In the genomic region with DNA sequence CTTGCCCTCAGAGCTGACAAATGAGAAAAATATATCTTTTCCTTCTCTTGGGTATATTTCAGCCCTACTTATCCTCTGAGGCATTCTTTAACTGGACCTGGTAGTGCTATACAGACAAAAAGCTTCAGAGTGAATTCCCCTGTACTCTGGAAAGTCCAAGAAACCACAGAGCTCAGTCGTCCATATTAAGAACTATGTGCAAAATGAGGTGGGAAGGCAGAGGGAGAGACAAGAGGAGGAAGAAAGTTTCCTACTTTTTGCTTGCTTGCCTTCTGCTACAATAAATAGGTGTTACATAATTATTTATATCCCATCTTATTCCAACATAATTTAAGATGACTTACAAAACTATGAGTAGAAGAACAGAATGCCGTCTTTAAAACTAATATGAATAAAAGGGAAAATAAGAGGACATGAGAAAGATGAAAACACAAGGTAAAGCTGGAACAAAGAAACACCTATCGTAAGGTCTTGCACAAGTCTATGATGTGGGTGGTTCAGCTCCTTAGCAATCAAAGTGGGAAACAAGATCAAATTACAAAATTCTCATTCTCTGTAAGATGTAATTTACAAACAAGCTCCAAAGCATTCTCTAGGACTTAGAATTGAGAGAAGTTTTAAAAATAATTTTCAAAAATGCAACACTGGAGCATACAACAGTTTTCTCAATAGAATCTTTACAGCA, we compare ENCODE assay signal across 13 cellular contexts.
DNase-seq lines count a peak whose midpoint lies in the region; ATAC-seq, FAIRE-seq and TF ChIP-seq lines count a peak whose summit lies in the region.
"Had no signal": no experiment of that assay in that cellular context is flagged by ENCODE, and none has a peak within 500 bp of the region (broad histone marks: within the 10 kb centered on the region; RNA-seq: fewer than 3 reads in every experiment).

No MANE protein-coding gene starts in this region.

- no peak overlapping the region for H3K27ac ChIP-seq in astrocyte (ENCODE audit: low read depth, low read length)
- no peak overlapping the region for H3K27ac ChIP-seq in keratinocyte (ENCODE audit: control insufficient read depth, insufficient read depth, low read length)
- H3K27ac ChIP-seq in subcutaneous abdominal adipose tissue (ENCODE audit: low read depth, low read length): peak overlapping the region; percentile 28

- H3K27me3 ChIP-seq in astrocyte (ENCODE audit: insufficient read depth, low read length) (no peaks in the 10 kb centered on the region), keratinocyte (ENCODE audit: control insufficient read depth, extremely low read depth, insufficient read depth, low read length) (no peaks in the 10 kb centered on the region), subcutaneous abdominal adipose tissue (ENCODE audit: control insufficient read depth in 5 of 5, insufficient read depth in 4 of 5, low read length in 5 of 5) (no peaks in the 10 kb centered on the region), MG63 (no peaks in the 10 kb centered on the region)

- H3K4me3 ChIP-seq in astrocyte (ENCODE audit: insufficient read depth, low read depth, low read length): no peak overlapping the region
- H3K4me3 ChIP-seq in keratinocyte (ENCODE audit: control insufficient read depth in 2 of 3, extremely low read depth in 1 of 3, insufficient read depth in 2 of 3, low read depth in 1 of 3, low read length in 3 of 3): no peak overlapping the region
- H3K4me3 ChIP-seq in subcutaneous abdominal adipose tissue (ENCODE audit: low read depth in 1 of 5, low read length in 5 of 5): no peak overlapping the region
- H3K4me3 ChIP-seq in MG63: no peak overlapping the region

- no peak overlapping the region for H3K4me3 Mint-ChIP-seq in astrocyte (ENCODE audit: unreplicated experiment)
- H3K4me3 Mint-ChIP-seq in activated CD8-positive, alpha-beta memory T cell treated with anti-CD3 and anti-CD28 coated beads, Interleukin-2, amount 10 ng/mL, durations not matched to agents 7 days and 5 days: no peak overlapping the region

- FAIRE-seq in astrocyte (lab: Jason Lieb, UNC): no peak
- FAIRE-seq in keratinocyte (lab: Jason Lieb, UNC): peak; percentile 26
- FAIRE-seq: urothelium cell line had no signal

- H4K20me1 ChIP-seq in astrocyte (ENCODE audit: insufficient read depth, low read length) (peaks cover 4% of the 10 kb centered on the region), keratinocyte (ENCODE audit: control insufficient read depth, extremely low read depth, insufficient read depth, low read length) (no peaks in the 10 kb centered on the region)

- dilution Hi-C loops in keratinocyte (cut with MboI; ENCODE audit: extremely low pct_ligation_motif_present, low sequenced_read_pairs): no loop called here

- TF ChIP-seq CTCF in astrocyte (IDR thresholded peaks at IDR 0.05; ENCODE audit: insufficient read depth, low read depth, low read length): no peak
- no peak for TF ChIP-seq CTCF in keratinocyte (optimal IDR thresholded peaks at IDR 0.05 in 1 of 3, IDR thresholded peaks at IDR 0.05 in 1 of 3, conservative IDR thresholded peaks at IDR 0.05 in 1 of 3; ENCODE audit: extremely low read depth in 1 of 3, insufficient read depth in 2 of 3, low read length in 3 of 3)

- peaks cover 27% of the 10 kb centered on the region for H3K4me1 Mint-ChIP-seq in astrocyte (ENCODE audit: low read depth, unreplicated experiment)
- H3K4me1 Mint-ChIP-seq in activated CD8-positive, alpha-beta memory T cell treated with anti-CD3 and anti-CD28 coated beads, Interleukin-2, amount 10 ng/mL, durations not matched to agents 7 days and 5 days: peaks cover 13% of the 10 kb centered on the region

- CTCF ChIA-PET in activated CD8-positive, alpha-beta memory T cell treated with anti-CD3 and anti-CD28 coated beads, Interleukin-2, amount 10 ng/mL, durations not matched to agents 7 days and 5 days (lab: Charles Lee): interaction anchor here (1.0 kb wide), 1 partner anchor 13 kb away, joined by 3 read pairs; no protein-coding TSS in a partner anchor

- H3K9me3 ChIP-seq in astrocyte (ENCODE audit: insufficient read depth, low read depth, low read length): no peaks in the 10 kb centered on the region
- no peaks in the 10 kb centered on the region for H3K9me3 ChIP-seq in keratinocyte (ENCODE audit: control insufficient read depth, low read depth, low read length)
- no peaks in the 10 kb centered on the region for H3K9me3 ChIP-seq in subcutaneous abdominal adipose tissue (ENCODE audit: control insufficient read depth in 5 of 5, low read length in 5 of 5)
- H3K9me3 ChIP-seq in MG63: no peaks in the 10 kb centered on the region

- H3K4me1 ChIP-seq in astrocyte (ENCODE audit: insufficient read depth, low read length) (peaks cover 3% of the 10 kb centered on the region), keratinocyte (ENCODE audit: control insufficient read depth, extremely low read depth, insufficient read depth, low read length) (peaks cover 4% of the 10 kb centered on the region), subcutaneous abdominal adipose tissue (ENCODE audit: control insufficient read depth in 5 of 5, insufficient read depth in 5 of 5, low read length in 5 of 5) (peaks cover 0 to 39% (median 10%) of the 10 kb centered on the region in 5 donors)

- H3K36me3 ChIP-seq in astrocyte (ENCODE audit: insufficient read depth, low read length) (no peaks in the 10 kb centered on the region), keratinocyte (ENCODE audit: control insufficient read depth in 2 of 2, extremely low read depth in 1 of 2, insufficient read depth in 2 of 2, low read length in 2 of 2) (no peaks in the 10 kb centered on the region), subcutaneous abdominal adipose tissue (ENCODE audit: control insufficient read depth in 5 of 5, insufficient read depth in 5 of 5, low read length in 5 of 5) (no peaks in the 10 kb centered on the region), MG63 (no peaks in the 10 kb centered on the region)

- DNase-seq in NCI-H748 (lab: John Stamatoyannopoulos, UW; ENCODE audit: unreplicated experiment): peak; percentile 51
- DNase-seq in NCI-H748 treated with DMSO at 0.1 percent for 48 hours (lab: John Stamatoyannopoulos, UW): no peak
- peak; percentile 27 for DNase-seq in astrocyte (ENCODE audit: low read depth)
- no peak for DNase-seq in keratinocyte (ENCODE audit: low read depth, low spot score)
- no peak for DNase-seq in activated CD8-positive, alpha-beta memory T cell treated with anti-CD3 and anti-CD28 coated beads, Interleukin-2, amount 10 ng/mL, durations not matched to agents 7 days and 5 days
- no peak for DNase-seq in anterior cingulate cortex (lab: John Stamatoyannopoulos, UW)
- no peak for DNase-seq in MG63
- DNase-seq: activated T-cell treated with anti-CD3 and anti-CD28 coated beads, Interleukin-2, amount 50 U/mL, for 48 hours; NCI-H526 treated with DMSO at 0.1 percent for 48 hours; stimulated activated CD4-positive, alpha-beta T cell treated with anti-CD3 and anti-CD28 coated beads, Interleukin-12 subunit alpha, Interleukin-12 subunit beta, amount 100 ng/mL, for 4 hours had no signal

- no peaks in the 10 kb centered on the region for H3K9me1 ChIP-seq in keratinocyte (ENCODE audit: control insufficient read depth, extremely low read depth, insufficient read depth, low read length)

- no peak for ATAC-seq in activated CD8-positive, alpha-beta memory T cell treated with anti-CD3 and anti-CD28 coated beads, Interleukin-2, amount 10 ng/mL, durations not matched to agents 7 days and 5 days
- ATAC-seq: esophagus mucosa had no signal

- H3K4me2 ChIP-seq in astrocyte (ENCODE audit: low read length): no peak overlapping the region
- no peak overlapping the region for H3K4me2 ChIP-seq in keratinocyte (ENCODE audit: control insufficient read depth, extremely low read depth, insufficient read depth, low read depth, low read length)

- H3K27me3 Mint-ChIP-seq in astrocyte (ENCODE audit: low read depth, unreplicated experiment): no peaks in the 10 kb centered on the region
- H3K27me3 Mint-ChIP-seq in activated CD8-positive, alpha-beta memory T cell treated with anti-CD3 and anti-CD28 coated beads, Interleukin-2, amount 10 ng/mL, durations not matched to agents 7 days and 5 days: no peaks in the 10 kb centered on the region

- H2AFZ ChIP-seq in astrocyte (ENCODE audit: low read depth, low read length) (no peak overlapping the region), keratinocyte (ENCODE audit: control insufficient read depth, low read length) (no peak overlapping the region)

- no peaks in the 10 kb centered on the region for H3K9me3 Mint-ChIP-seq in astrocyte (ENCODE audit: unreplicated experiment)
- H3K9me3 Mint-ChIP-seq in activated CD8-positive, alpha-beta memory T cell treated with anti-CD3 and anti-CD28 coated beads, Interleukin-2, amount 10 ng/mL, durations not matched to agents 7 days and 5 days (ENCODE audit: low read depth): peaks cover 2% of the 10 kb centered on the region

- H3K79me2 ChIP-seq in astrocyte (ENCODE audit: insufficient read depth, low read length): peaks cover 9% of the 10 kb centered on the region
- peaks cover 5% of the 10 kb centered on the region for H3K79me2 ChIP-seq in keratinocyte (ENCODE audit: control insufficient read depth, insufficient read depth, low read length)

- H3K36me3 Mint-ChIP-seq in astrocyte (ENCODE audit: low read depth, unreplicated experiment): peaks cover under 1% of the 10 kb centered on the region
- H3K36me3 Mint-ChIP-seq in activated CD8-positive, alpha-beta memory T cell treated with anti-CD3 and anti-CD28 coated beads, Interleukin-2, amount 10 ng/mL, durations not matched to agents 7 days and 5 days: peaks cover 3% of the 10 kb centered on the region

- peak overlapping the region; percentile 92 for H3K27ac Mint-ChIP-seq in astrocyte (ENCODE audit: unreplicated experiment)
- no peak overlapping the region for H3K27ac Mint-ChIP-seq in activated CD8-positive, alpha-beta memory T cell treated with anti-CD3 and anti-CD28 coated beads, Interleukin-2, amount 10 ng/mL, durations not matched to agents 7 days and 5 days

- no peak overlapping the region for H3K9ac ChIP-seq in astrocyte (ENCODE audit: low read length)
- no peak overlapping the region for H3K9ac ChIP-seq in keratinocyte (ENCODE audit: control insufficient read depth, extremely low read depth, insufficient read depth, low read length)
- no peak overlapping the region for H3K9ac ChIP-seq in subcutaneous abdominal adipose tissue (ENCODE audit: low read length in 5 of 5)

Comparison
In these comparisons a context has a peak if more than half of its experiments do, and no peak if none do; other contexts are left out.
1. DNase-seq: peak in NCI-H748 (single experiment) and astrocyte (single experiment); none in NCI-H748 treated with DMSO at 0.1 percent for 48 hours (single experiment), keratinocyte (single experiment), activated CD8-positive, alpha-beta memory T cell treated with anti-CD3 and anti-CD28 coated beads, Interleukin-2, amount 10 ng/mL, durations not matched to agents 7 days and 5 days (single experiment), anterior cingulate cortex (0 of 58) and MG63 (single experiment).